Comparison of ENCODE assay signal across 8 cellular contexts in genomic region chr5:146447734-146448380, GRCh38. TPM values are rescaled to one million over a fixed set of nuclear protein-coding genes. Genes with fewer than 3 reads are reported as not detected.
A peak's percentile ranks its signal among the peaks of the same experiment; 100 is the strongest.
DNase-seq lines count a peak whose midpoint lies in the region; ATAC-seq, FAIRE-seq and TF ChIP-seq lines count a peak whose summit lies in the region.

No MANE protein-coding gene starts in this region.

- no peaks in the 10 kb centered on the region for H3K9me2 ChIP-seq in PC-3 (replicated peaks; ENCODE audit: low read length)

- H3K4me2 ChIP-seq in A549: peak overlapping the region; percentile 94
- peak overlapping the region; percentile 91 for H3K4me2 ChIP-seq in PC-3 (ENCODE audit: low read length)
- peak overlapping the region; percentile 91 for H3K4me2 ChIP-seq in K562 (ENCODE audit: insufficient read depth, low read length)

- in situ Hi-C loops in K562 (cut with MboI): no loop called here

- CTCF ChIA-PET in A549 (lab: Yijun Ruan, JAX): interaction anchor here (0.6 to 1.4 kb wide), 3 partner anchors 20 to 1130 kb away, joined by 3 to 4 read pairs (median 4); no protein-coding TSS in a partner anchor
- CTCF ChIA-PET in PC-3 (lab: Charles Lee): no interaction called here
- CTCF ChIA-PET in K562 (lab: Yijun Ruan, JAX; ENCODE audit: low intra/inter-chr PET ratio): no interaction called here

- H3K9me1 ChIP-seq in K562 (ENCODE audit: control insufficient read depth, insufficient read depth, low read length): no peaks in the 10 kb centered on the region

- peak overlapping the region; percentile 93 to 96 for H3K27ac ChIP-seq in A549
- peak overlapping the region; percentile 77 for H3K27ac ChIP-seq in PC-3 (ENCODE audit: low read length)
- H3K27ac ChIP-seq in K562 (ENCODE audit: extremely low read depth, low read depth, low read length): peak overlapping the region; percentile 98
- peak overlapping the region; percentile 90 to 96 (median 93) for H3K27ac ChIP-seq in stomach

- BruUV-seq in PC-3 (replicated peaks; lab: Mats Ljungman, UMichigan) (TSS peak; percentile 72), K562 (replicated peaks; lab: Mats Ljungman, UMichigan) (no TSS peak)

- H3F3A ChIP-seq in PC-3 (ENCODE audit: low read length, unreplicated experiment): no peaks in the 10 kb centered on the region

- POLR2A ChIA-PET in A549 (lab: Yijun Ruan, JAX) (no interaction called here), PC-3 (lab: Charles Lee; ENCODE audit: unreplicated experiment) (no interaction called here), K562 (lab: Yijun Ruan, JAX) (interaction anchor here (1.4 kb wide), 1 partner anchor 12 kb away, joined by 3 read pairs; no protein-coding TSS in a partner anchor)

- no peaks in the 10 kb centered on the region for H3K9me3 ChIP-seq in A549
- no peaks in the 10 kb centered on the region for H3K9me3 ChIP-seq in PC-3 (ENCODE audit: low read length)
- H3K9me3 ChIP-seq in K562 (replicated peaks; ENCODE audit: control insufficient read depth, insufficient read depth, low read depth, low read length): peaks cover 3% of the 10 kb centered on the region; the same call in 1 of the 2 replicates
- no peaks in the 10 kb centered on the region for H3K9me3 ChIP-seq in stomach

- ATAC-seq in A549: peak; percentile 60 to 67
- peak; percentile 30 for ATAC-seq in GM18505 (IDR thresholded peaks at IDR 0.05; ENCODE audit: unreplicated experiment)
- ATAC-seq in HG02970 (IDR thresholded peaks at IDR 0.05; ENCODE audit: low FRiP score, unreplicated experiment): peak; percentile 19
- ATAC-seq in PC-3: peak; percentile 14
- peak; percentile 83 for ATAC-seq in K562

- TF ChIP-seq RAD21 in A549 (conservative IDR thresholded peaks at IDR 0.05 in 1 of 2, IDR thresholded peaks at IDR 0.05 in 1 of 2): no peak
- TF ChIP-seq RAD21 in K562 (CRISPR knock-in tag; conservative IDR thresholded peaks at IDR 0.05 in 1 of 2, IDR thresholded peaks at IDR 0.05 in 1 of 2): no peak

- H4K20me1 ChIP-seq in PC-3 (ENCODE audit: low read length) (peaks cover 46% of the 10 kb centered on the region), K562 (replicated peaks; ENCODE audit: control insufficient read depth, insufficient read depth, low read length) (peaks cover 19% of the 10 kb centered on the region)

- H2AFZ ChIP-seq in PC-3 (ENCODE audit: low read length) (peak overlapping the region; percentile 82), K562 (ENCODE audit: low read depth, low read length) (peak overlapping the region; percentile 89)

- FAIRE-seq in A549 (lab: Jason Lieb, UNC) (no peak), K562 (lab: Jason Lieb, UNC) (peak; percentile 80)

- TF ChIP-seq EP300 in A549 (IDR thresholded peaks at IDR 0.05) (no peak), K562 (IDR thresholded peaks at IDR 0.05; ENCODE audit: low read length) (no peak; the same call in 1 of the 2 replicates), stomach (IDR thresholded peaks at IDR 0.05) (no peak)

- DNase-seq in A549 (ENCODE audit: low read depth in 1 of 2, low spot score in 1 of 2): peak in 1 of 2 experiments; percentile 33
- DNase-seq in PC-3: peak; percentile 67
- DNase-seq in K562 (ENCODE audit: extremely low read depth in 1 of 4, low spot score in 3 of 4): peak in 2 of 4 experiments; percentile 53 to 77
- no peak for DNase-seq in lower leg skin (ENCODE audit: low spot score in 2 of 2)
- DNase-seq in stomach: no peak
- DNase-seq in cerebellar nuclear complex (lab: John Stamatoyannopoulos, UW): no peak

- H3K27me3 ChIP-seq in PC-3 (ENCODE audit: low read length) (no peaks in the 10 kb centered on the region), K562 (ENCODE audit: control insufficient read depth in 2 of 2, insufficient read depth in 2 of 2, low read length in 2 of 2) (no peaks in the 10 kb centered on the region), stomach (no peaks in the 10 kb centered on the region)

- peaks cover 20% of the 10 kb centered on the region for H3K4me1 ChIP-seq in A549
- H3K4me1 ChIP-seq in PC-3 (ENCODE audit: insufficient read depth, low read length): peaks cover 28% of the 10 kb centered on the region
- H3K4me1 ChIP-seq in K562 (replicated peaks in 1 of 2; ENCODE audit: control insufficient read depth in 2 of 2, insufficient read depth in 2 of 2, low read length in 2 of 2): peaks cover 0 to 7% of the 10 kb centered on the region in 2 experiments; a peak in 3 of 5 replicates
- peaks cover 14 to 55% (median 41%) of the 10 kb centered on the region in 4 donors for H3K4me1 ChIP-seq in stomach

- H3K4me3 ChIP-seq in A549 (peak overlapping the region; percentile 73), PC-3 (ENCODE audit: low read length) (peak overlapping the region; percentile 77), K562 (peak overlapping the region; percentile 80), lower leg skin (ENCODE audit: low read depth, poor library complexity, severe bottlenecking) (peak overlapping the region; percentile 81), stomach (peak overlapping the region; percentile 94 to 100 (median 98))

- H3K9ac ChIP-seq in PC-3 (ENCODE audit: low read length): peak overlapping the region; percentile 99
- peak overlapping the region; percentile 99 to 100 for H3K9ac ChIP-seq in K562 (ENCODE audit: insufficient read depth in 1 of 2, low read depth in 2 of 2, low read length in 2 of 2)

- under 1% methylated on average over 20 of the region's 20 CpGs for WGBS in A549 (ENCODE audit: missing lambda C conversion rate)
- WGBS in K562 (ENCODE audit: insufficient coverage, low coverage, missing lambda C conversion rate): under 1% methylated on average over 20 of the region's 20 CpGs
- WGBS in lower leg skin, 2 donors: 1% methylated on average over 20 of the region's 20 CpGs
- 0 to 1% (median 1%) methylated on average over 20 of the region's 20 CpGs for WGBS in stomach, 5 donors

- TF ChIP-seq POLR2A in A549 (IDR thresholded peaks at IDR 0.05; ENCODE audit: low read length): no peak
- TF ChIP-seq POLR2A in GM18505 (IDR thresholded peaks at IDR 0.05; ENCODE audit: borderline replicate concordance, extremely low read depth, insufficient read depth, insufficient read length): no peak
- peak; percentile 33; the same call in 1 of the 2 replicates for TF ChIP-seq POLR2A in K562 (conservative IDR thresholded peaks at IDR 0.05)
- no peak for TF ChIP-seq POLR2A in lower leg skin (IDR thresholded peaks at IDR 0.05)
- TF ChIP-seq POLR2A in stomach (IDR thresholded peaks at IDR 0.05): no peak

- no peaks in the 10 kb centered on the region for H3K36me3 ChIP-seq in PC-3 (ENCODE audit: low read depth, low read length)
- peaks cover 14% of the 10 kb centered on the region for H3K36me3 ChIP-seq in K562 (ENCODE audit: control insufficient read depth, insufficient read depth, low read length)
- no peaks in the 10 kb centered on the region for H3K36me3 ChIP-seq in stomach

- TF ChIP-seq CTCF in A549 (IDR thresholded peaks at IDR 0.05) (no peak), PC-3 (conservative IDR thresholded peaks at IDR 0.05; ENCODE audit: low read depth, low read length) (no peak), K562 (IDR thresholded peaks at IDR 0.05 in 2 of 3, conservative IDR thresholded peaks at IDR 0.05 in 1 of 3; ENCODE audit: insufficient read depth in 2 of 3, low read depth in 1 of 3, low read length in 3 of 3) (no peak), lower leg skin (IDR thresholded peaks at IDR 0.05) (no peak), stomach (IDR thresholded peaks at IDR 0.05) (no peak)

- H3K79me2 ChIP-seq in PC-3 (ENCODE audit: low read length) (peaks cover 58% of the 10 kb centered on the region), K562 (ENCODE audit: control insufficient read depth, insufficient read depth, low read length) (peaks cover 58% of the 10 kb centered on the region)

- intact Hi-C loops in PC-3 (cut with micrococcal nuclease) (loop anchor here (2.0 to 10.0 kb wide), 4 partner anchors 81 to 483 kb away; partner anchors contain the start of genes LARS1 and RBM27), K562 (cut with micrococcal nuclease) (no loop called here), lower leg skin (cut with DNase I; ENCODE audit: low total_unique reads) (no loop called here), stomach (cut with DNase I; ENCODE audit: low total_unique reads) (no loop called here)

TF ChIP-seq in A549, 52 proteins besides CTCF, POLR2A, EP300 and RAD21 (continues in another document):
- TF ChIP-seq FOSL2 (IDR thresholded peaks at IDR 0.05) (no peak), FOSL2 (CRISPR knock-in tag; IDR thresholded peaks at IDR 0.05) (no peak), CHD4 (IDR thresholded peaks at IDR 0.05; ENCODE audit: borderline replicate concordance) (no peak)

TF ChIP-seq in K562, 482 proteins besides CTCF, POLR2A, EP300 and RAD21 (continues in another document):
- TF ChIP-seq ZNF217 (CRISPR knock-in tag; IDR thresholded peaks at IDR 0.05): no peak
- TF ChIP-seq HNRNPH1 (optimal IDR thresholded peaks at IDR 0.05; ENCODE audit: low read depth, low read length): no peak
- TF ChIP-seq ZNF24 (IDR thresholded peaks at IDR 0.05): no peak

RNA-seq across cellular contexts. Expression of gene TCERG1, which starts 0.7 kb away (rescaled TPM):
- polyA plus RNA-seq in A549 (2011; rRNA removed) (73.8 and 83.3 TPM in 2 replicates), A549 (2017; fragmentation: RNase III; extraction: RNeasy Plus Mini Kit Qiagen cat#74134 plus additional on column Dnase treatment) (47.0 to 52.2 TPM (median 49.1 TPM) in 3 replicates), K562 (2011; rRNA removed) (148 and 229 TPM in 2 replicates), K562 (2014; fragmentation: Illumina TruSeq; extraction: Trizol) (120 and 144 TPM in 2 replicates), K562 (2014; fragmentation: Nextera tagmentation; extraction: Ambion mirVana) (10 to 100 TPM; 50.3 to 62.0 TPM), K562 (2014; rRNA removed) (99.2 and 119 TPM in 2 replicates), stomach (10 to 100 TPM in 2 of 3 donors, 1 to 10 TPM in 1; 9.9 to 34.7 (median 11.6) TPM)
- polyA plus RNA-seq in A549 (2012; cell fraction: cytosol; rRNA removed): 53.4 and 70.4 TPM in 2 replicates
- 112 and 121 TPM in 2 replicates for polyA plus RNA-seq in A549 (2012; cell fraction: nucleus; rRNA removed)
- polyA minus RNA-seq in A549 (2011; rRNA and poly(A)+ RNA removed): 136 and 164 TPM in 2 replicates
- total RNA-seq in PC-3 (2014; rRNA removed) (86.0 and 96.9 TPM in 2 replicates), K562 (2014; rRNA removed) (74.5 and 82.9 TPM in 2 replicates), K562 (2014; rRNA removed; fragmentation: Illumina TruSeq; extraction: Trizol) (113 and 149 TPM in 2 replicates), K562 (2015; rRNA removed; fragmentation: Illumina TruSeq; extraction: Trizol) (121 and 128 TPM in 2 replicates), K562 (2021) (126 and 128 TPM in 2 replicates), lower leg skin (10 to 100 TPM; 33.8 to 69.5 (median 42.2) TPM), stomach (100 to 1,000 TPM in 2 of 5 donors, 10 to 100 TPM in 3; 49.0 to 120 (median 73.2) TPM)
- 270 and 574 TPM in 2 replicates for total RNA-seq in K562 (2011; cell fraction: chromatin; rRNA removed; ENCODE audit: low replicate concordance)
- 144 and 190 TPM in 2 replicates for total RNA-seq in K562 (2011; cell fraction: nucleolus; rRNA removed)
- 234 and 275 TPM in 2 replicates for total RNA-seq in K562 (2011; cell fraction: nucleoplasm; rRNA removed)
- 144 and 149 TPM in 2 replicates for polyA plus RNA-seq in K562 (2011; cell fraction: cytosol; rRNA removed)
- polyA plus RNA-seq in K562 (2011; cell fraction: nucleus; rRNA removed): 579 and 661 TPM in 2 replicates
- 69.7 and 84.6 TPM in 2 replicates for polyA plus RNA-seq in K562 (2012)
- 243 and 287 TPM in 2 replicates for polyA minus RNA-seq in K562 (2011; rRNA and poly(A)+ RNA removed)
- polyA minus RNA-seq in K562 (2011; cell fraction: cytosol; rRNA and poly(A)+ RNA removed): 57.3 and 80.7 TPM in 2 replicates
- 343 and 622 TPM in 2 replicates for polyA minus RNA-seq in K562 (2011; cell fraction: nucleus; rRNA and poly(A)+ RNA removed)

Comparison
In these comparisons a context has a peak if more than half of its experiments do, and no peak if none do; other contexts are left out.
1. ATAC-seq: peak in every context shown above with its lines; median percentile 83 in K562; 64 in A549; 30 in GM18505; 19 in HG02970; 14 in PC-3.
2. Of the 35 proteins assayed by ChIP-seq in both K562 and A549: peak only in K562: POLR2A; only in A549: none; in both: none; in neither: 33; mixed calls (peak in some experiments, not most) for 1.